ENCODE assay signal across 9 cellular contexts in the genomic region with DNA sequence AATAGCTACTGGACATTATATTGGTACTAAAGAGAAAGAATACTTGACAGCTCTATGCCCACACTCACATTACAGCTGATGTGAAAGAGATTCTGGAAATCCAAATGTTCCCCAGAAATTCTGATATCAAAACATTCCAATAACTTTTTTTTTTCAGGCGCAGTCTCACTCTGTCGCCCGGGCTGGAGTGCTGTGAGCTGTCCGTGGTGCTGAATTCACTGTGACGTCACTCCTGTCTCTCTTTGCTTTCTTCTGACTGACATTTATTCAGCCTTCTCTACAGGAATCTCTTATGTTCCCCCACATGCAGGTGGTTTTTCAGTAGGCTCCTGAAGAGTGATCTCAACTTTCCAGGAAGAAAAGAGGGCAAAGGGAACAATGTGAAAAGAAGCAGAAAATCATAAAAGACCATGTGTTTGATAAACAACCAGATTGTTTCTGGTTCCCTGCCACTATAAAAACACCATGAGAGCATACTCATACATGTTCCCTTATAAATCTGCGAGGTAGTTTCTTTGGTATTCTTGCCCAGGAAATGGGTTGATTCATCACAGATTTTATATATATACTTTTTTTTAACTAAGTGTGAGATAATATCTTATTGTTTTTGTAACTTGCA. TPM values are rescaled to one million over a fixed set of nuclear protein-coding genes. Genes with fewer than 3 reads are reported as not detected.
DNase-seq lines count a peak whose midpoint lies in the region; ATAC-seq, FAIRE-seq and TF ChIP-seq lines count a peak whose summit lies in the region.
"Had no signal": no experiment of that assay in that cellular context is flagged by ENCODE, and none has a peak within 500 bp of the region (broad histone marks: within the 10 kb centered on the region; RNA-seq: fewer than 3 reads in every experiment).

No MANE protein-coding gene starts in this region.

- H3K9me3 Mint-ChIP-seq in astrocyte (ENCODE audit: unreplicated experiment) (no peaks in the 10 kb centered on the region), immature natural killer cell (peaks cover 0 to 1% (median 0%) of the 10 kb centered on the region in 6 donors)

- H3K36me3 ChIP-seq in astrocyte (ENCODE audit: insufficient read depth, low read length) (no peaks in the 10 kb centered on the region), sigmoid colon (no peaks in the 10 kb centered on the region)
- H3K36me3 ChIP-seq: ascending aorta had no signal

- no peak overlapping the region for H3K4me2 ChIP-seq in astrocyte (ENCODE audit: low read length)

- TF ChIP-seq POLR2A in sigmoid colon (IDR thresholded peaks at IDR 0.05): no peak

- H3K27ac ChIP-seq in astrocyte (ENCODE audit: low read depth, low read length): no peak overlapping the region
- no peak overlapping the region for H3K27ac ChIP-seq in sigmoid colon
- H3K27ac ChIP-seq: ascending aorta had no signal

- H3K9ac ChIP-seq in astrocyte (ENCODE audit: low read length): no peak overlapping the region

- H3K27ac Mint-ChIP-seq in astrocyte (ENCODE audit: unreplicated experiment) (no peak overlapping the region), immature natural killer cell (no peak overlapping the region)

- H3K9me3 ChIP-seq in astrocyte (ENCODE audit: insufficient read depth, low read depth, low read length): no peaks in the 10 kb centered on the region
- H3K9me3 ChIP-seq in sigmoid colon: no peaks in the 10 kb centered on the region
- H3K9me3 ChIP-seq: ascending aorta had no signal

- H3K4me1 ChIP-seq in astrocyte (ENCODE audit: insufficient read depth, low read length): no peaks in the 10 kb centered on the region
- no peaks in the 10 kb centered on the region for H3K4me1 ChIP-seq in sigmoid colon
- H3K4me1 ChIP-seq: ascending aorta had no signal

- FAIRE-seq in astrocyte (lab: Jason Lieb, UNC): no peak

- DNase-seq in NK-92 treated with Interleukin-12 subunit alpha and Interleukin-12 subunit beta, amount 100 ng/mL, for 24 hours (lab: John Stamatoyannopoulos, UW): peak; percentile 14
- DNase-seq in NK-92 (lab: John Stamatoyannopoulos, UW; ENCODE audit: unreplicated experiment) (no peak), T-helper 2 cell (peak; percentile 16 to 56 (median 49)), astrocyte (ENCODE audit: low read depth) (peak; percentile 44), immature natural killer cell (peak; percentile 28 to 58 (median 42)), sigmoid colon (no peak)
- DNase-seq in stimulated activated CD4-positive, alpha-beta T cell treated with anti-CD3 and anti-CD28 coated beads, Interleukin-1b, Interleukin-23, amount 100 ng/mL, for 48 hours: peak; percentile 44

- H3K27me3 ChIP-seq in astrocyte (ENCODE audit: insufficient read depth, low read length): no peaks in the 10 kb centered on the region
- peaks cover 0 to 4% (median 0%) of the 10 kb centered on the region in 3 donors for H3K27me3 ChIP-seq in sigmoid colon
- H3K27me3 ChIP-seq: ascending aorta had no signal

- H3K4me1 Mint-ChIP-seq in astrocyte (ENCODE audit: low read depth, unreplicated experiment) (no peaks in the 10 kb centered on the region), immature natural killer cell (no peaks in the 10 kb centered on the region)

- no peak overlapping the region for H3K4me3 Mint-ChIP-seq in astrocyte (ENCODE audit: unreplicated experiment)
- H3K4me3 Mint-ChIP-seq in immature natural killer cell: no peak overlapping the region

- TF ChIP-seq CTCF in astrocyte (IDR thresholded peaks at IDR 0.05; ENCODE audit: insufficient read depth, low read depth, low read length) (no peak), sigmoid colon (IDR thresholded peaks at IDR 0.05) (no peak)

- no peak overlapping the region for H2AFZ ChIP-seq in astrocyte (ENCODE audit: low read depth, low read length)

- H4K20me1 ChIP-seq in astrocyte (ENCODE audit: insufficient read depth, low read length): no peaks in the 10 kb centered on the region

- no peak overlapping the region for H3K4me3 ChIP-seq in astrocyte (ENCODE audit: insufficient read depth, low read depth, low read length)
- H3K4me3 ChIP-seq in sigmoid colon: no peak overlapping the region
- H3K4me3 ChIP-seq: ascending aorta had no signal

- peaks cover 69% of the 10 kb centered on the region for H3K27me3 Mint-ChIP-seq in astrocyte (ENCODE audit: low read depth, unreplicated experiment)
- peaks cover 2 to 14% (median 6%) of the 10 kb centered on the region in 3 donors for H3K27me3 Mint-ChIP-seq in immature natural killer cell (ENCODE audit: low read depth in 3 of 3)

- 7 to 8% methylated on average over 6 of the region's 6 CpGs for WGBS in sigmoid colon, 2 donors

- no peak for ATAC-seq in GM19397 (IDR thresholded peaks at IDR 0.05; ENCODE audit: unreplicated experiment)

- intact Hi-C loops in sigmoid colon (cut with DNase I): no loop called here

- no peak for TF ChIP-seq EP300 in sigmoid colon (IDR thresholded peaks at IDR 0.05)

- H3K79me2 ChIP-seq in astrocyte (ENCODE audit: insufficient read depth, low read length): no peaks in the 10 kb centered on the region

- H3K36me3 Mint-ChIP-seq in astrocyte (ENCODE audit: low read depth, unreplicated experiment) (no peaks in the 10 kb centered on the region), immature natural killer cell (peaks cover 0 to 4% (median 0%) of the 10 kb centered on the region in 3 donors)

RNA-seq across cellular contexts. Expression of a gene that starts 6.2 kb away (rescaled TPM):
- total RNA-seq in astrocyte (not detected in 2 replicates), sigmoid colon (not detected)
- polyA plus RNA-seq in immature natural killer cell (not detected), sigmoid colon (not detected)
- total RNA-seq: ascending aorta had no signal

RNA-seq across cellular contexts. Expression of a gene that starts 31.7 kb away (rescaled TPM):
- not detected in 2 replicates for total RNA-seq in astrocyte
- polyA plus RNA-seq in immature natural killer cell: 10 to 100 TPM; 20.3 to 43.5 (median 40.3) TPM
- total RNA-seq in sigmoid colon: 100 to 1,000 TPM in 1 of 4 donors, 10 to 100 TPM in 2, not detected in 1; 14.2 to 103 (median 32.1) TPM
- 100 to 1,000 TPM in 1 of 3 donors, 10 to 100 TPM in 2; 68.8 to 109 (median 95.7) TPM for polyA plus RNA-seq in sigmoid colon

RNA-seq across cellular contexts. Expression of a gene that starts 37.9 kb away (rescaled TPM):
- not detected in 2 replicates for total RNA-seq in astrocyte
- not detected for polyA plus RNA-seq in immature natural killer cell
- not detected for total RNA-seq in sigmoid colon
- not detected for polyA plus RNA-seq in sigmoid colon
- total RNA-seq: ascending aorta had no signal

RNA-seq across cellular contexts. Expression of a gene that starts 47.1 kb away (rescaled TPM):
- total RNA-seq in astrocyte: not detected in 2 replicates
- polyA plus RNA-seq in immature natural killer cell: 1 to 10 TPM in 2 of 3 donors, under 1 TPM in 1; 0.87 to 3.8 (median 2.6) TPM
- not detected for total RNA-seq in sigmoid colon
- 10 to 100 TPM in 2 of 3 donors, 1 to 10 TPM in 1; 2.9 to 23.4 (median 20.8) TPM for polyA plus RNA-seq in sigmoid colon
- total RNA-seq: ascending aorta had no signal

Comparison
In these comparisons a context has a peak if more than half of its experiments do, and no peak if none do; other contexts are left out.
1. DNase-seq: peak in NK-92 treated with Interleukin-12 subunit alpha and Interleukin-12 subunit beta, amount 100 ng/mL, for 24 hours (single experiment), T-helper 2 cell (5 of 5), astrocyte (single experiment), immature natural killer cell (3 of 3) and stimulated activated CD4-positive, alpha-beta T cell treated with anti-CD3 and anti-CD28 coated beads, Interleukin-1b, Interleukin-23, amount 100 ng/mL, for 48 hours (single experiment); none in NK-92 (single experiment) and sigmoid colon (single experiment).